In genomic region chr12:75798527-75798926, GRCh38 we compare ENCODE assay signal across 1 cellular context.
A peak's percentile ranks its signal among the peaks of the same experiment; 100 is the strongest.
TF ChIP-seq lines count a peak whose summit lies in the region.

No MANE protein-coding gene starts in this region.

TF ChIP-seq in HepG2, 621 proteins besides CTCF, POLR2A, EP300 and RAD21 (continued from another document and continues in another):
- TF ChIP-seq ZBTB10 (CRISPR knock-in tag; IDR thresholded peaks at IDR 0.05; ENCODE audit: borderline replicate concordance) = no peak
- TF ChIP-seq SALL1 (CRISPR knock-in tag; IDR thresholded peaks at IDR 0.05) = no peak
- TF ChIP-seq FOXA1 (IDR thresholded peaks at IDR 0.05) = peak; percentile 50; the same call in 1 of the 2 replicates
- TF ChIP-seq FOXA1 (CRISPR knock-in tag; IDR thresholded peaks at IDR 0.05) = peak; percentile 51; the same call in 1 of the 2 replicates
- TF ChIP-seq SYNCRIP (IDR thresholded peaks at IDR 0.05; ENCODE audit: insufficient read depth, low read depth, low read length) = no peak
- no peak for TF ChIP-seq KDM1A (CRISPR knock-in tag; IDR thresholded peaks at IDR 0.05)
- 0 out of 2 replicates have a peak, but pooled peaks have one; percentile 47 for TF ChIP-seq SRF (IDR thresholded peaks at IDR 0.05; ENCODE audit: low read depth, low read length)
- TF ChIP-seq ZNF326 (CRISPR knock-in tag; IDR thresholded peaks at IDR 0.05; ENCODE audit: borderline replicate concordance) = no peak
- TF ChIP-seq ISL2 (CRISPR knock-in tag; IDR thresholded peaks at IDR 0.05) = peak; percentile 89
- TF ChIP-seq ZBTB1 (CRISPR knock-in tag; IDR thresholded peaks at IDR 0.05; ENCODE audit: borderline replicate concordance) = no peak
- no peak for TF ChIP-seq DBP (CRISPR knock-in tag; IDR thresholded peaks at IDR 0.05; ENCODE audit: not compliant biosample characterization)
- peak; percentile 34; the same call in 1 of the 2 replicates for TF ChIP-seq HNF4A (CRISPR knock-in tag; IDR thresholded peaks at IDR 0.05)
- no peak for TF ChIP-seq SRSF9 (IDR thresholded peaks at IDR 0.05; ENCODE audit: borderline replicate concordance, insufficient read depth, low read depth, low read length, poor library complexity, severe bottlenecking)
- TF ChIP-seq REXO4 (CRISPR knock-in tag; IDR thresholded peaks at IDR 0.05; ENCODE audit: borderline replicate concordance) = no peak
- no peak for TF ChIP-seq NAIF1 (CRISPR knock-in tag; IDR thresholded peaks at IDR 0.05; ENCODE audit: borderline replicate concordance)
- TF ChIP-seq ZBTB26 (CRISPR knock-in tag; IDR thresholded peaks at IDR 0.05; ENCODE audit: borderline replicate concordance) = no peak
- peak; percentile 72 for TF ChIP-seq NCOA2 (CRISPR knock-in tag; IDR thresholded peaks at IDR 0.05)
- no peak for TF ChIP-seq RBM22 (optimal IDR thresholded peaks at IDR 0.05; ENCODE audit: low read length)
- TF ChIP-seq TFE3 (CRISPR knock-in tag; IDR thresholded peaks at IDR 0.05) = no peak
- no peak for TF ChIP-seq ZFYVE20 (CRISPR knock-in tag; IDR thresholded peaks at IDR 0.05; ENCODE audit: borderline replicate concordance, low read depth)
- no peak for TF ChIP-seq PAWR (CRISPR knock-in tag; IDR thresholded peaks at IDR 0.05; ENCODE audit: borderline replicate concordance)
- TF ChIP-seq PATZ1 (CRISPR knock-in tag; IDR thresholded peaks at IDR 0.05) = peak; percentile 36; the same call in 1 of the 2 replicates
- TF ChIP-seq ZNF503 (CRISPR knock-in tag; IDR thresholded peaks at IDR 0.05) = peak; percentile 62; the same call in 1 of the 2 replicates
- TF ChIP-seq XBP1 (CRISPR knock-in tag; IDR thresholded peaks at IDR 0.05) = no peak
- TF ChIP-seq ZFP82 (CRISPR knock-in tag; IDR thresholded peaks at IDR 0.05; ENCODE audit: borderline replicate concordance) = no peak
- TF ChIP-seq RARA (CRISPR knock-in tag; IDR thresholded peaks at IDR 0.05) = peak; percentile 44; the same call in 1 of the 2 replicates
- no peak for TF ChIP-seq KLF16 (CRISPR knock-in tag; IDR thresholded peaks at IDR 0.05)
- no peak for TF ChIP-seq MIER3 (CRISPR knock-in tag; IDR thresholded peaks at IDR 0.05; ENCODE audit: borderline replicate concordance)
- peak; percentile 55; the same call in 1 of the 2 replicates for TF ChIP-seq GFI1 (CRISPR knock-in tag; IDR thresholded peaks at IDR 0.05; ENCODE audit: borderline replicate concordance)
- TF ChIP-seq HNRNPLL (IDR thresholded peaks at IDR 0.05; ENCODE audit: low read depth, low read length, poor library complexity, severe bottlenecking) = no peak
- TF ChIP-seq MYC (CRISPR knock-in tag; IDR thresholded peaks at IDR 0.05; ENCODE audit: borderline replicate concordance) = no peak
- no peak for TF ChIP-seq ELK4 (CRISPR knock-in tag; IDR thresholded peaks at IDR 0.05; ENCODE audit: borderline replicate concordance)
- TF ChIP-seq MTERF4 (CRISPR knock-in tag; IDR thresholded peaks at IDR 0.05) = no peak
- no peak for TF ChIP-seq RBFOX2 (IDR thresholded peaks at IDR 0.05; ENCODE audit: low read depth, low read length)
- TF ChIP-seq ZNF549 (CRISPR knock-in tag; IDR thresholded peaks at IDR 0.05) = no peak
- 0 out of 2 replicates have a peak, but pooled peaks have one; percentile 18 for TF ChIP-seq HMG20B (CRISPR knock-in tag; conservative IDR thresholded peaks at IDR 0.05)
- TF ChIP-seq NONO (IDR thresholded peaks at IDR 0.05) = no peak
- TF ChIP-seq NONO (CRISPR knock-in tag; conservative IDR thresholded peaks at IDR 0.05) = no peak
- no peak for TF ChIP-seq ZFX (CRISPR knock-in tag; IDR thresholded peaks at IDR 0.05; ENCODE audit: low read depth)
- TF ChIP-seq GATAD2A (CRISPR knock-in tag; IDR thresholded peaks at IDR 0.05) = peak; percentile 22; the same call in 1 of the 2 replicates
- peak; percentile 91 for TF ChIP-seq TBX3 (IDR thresholded peaks at IDR 0.05; ENCODE audit: borderline replicate concordance)
- no peak for TF ChIP-seq ZNF800 (CRISPR knock-in tag; IDR thresholded peaks at IDR 0.05)
- TF ChIP-seq ATAD3A (CRISPR knock-in tag; IDR thresholded peaks at IDR 0.05) = no peak
- no peak for TF ChIP-seq ZNF414 (CRISPR knock-in tag; IDR thresholded peaks at IDR 0.05)
- TF ChIP-seq CSRNP2 (CRISPR knock-in tag; conservative IDR thresholded peaks at IDR 0.05; ENCODE audit: low read depth) = no peak
- TF ChIP-seq DNMT3B (CRISPR knock-in tag; conservative IDR thresholded peaks at IDR 0.05) = no peak
- no peak for TF ChIP-seq RORA (CRISPR knock-in tag; IDR thresholded peaks at IDR 0.05)
